8 cellular contexts compared by ENCODE assay signal in genomic region chr11:64745523-64746328, GRCh38. TPM values are rescaled to one million over a fixed set of nuclear protein-coding genes. Genes with fewer than 3 reads are reported as not detected.
A peak's percentile ranks its signal among the peaks of the same experiment; 100 is the strongest.
DNase-seq lines count a peak whose midpoint lies in the region; ATAC-seq and TF ChIP-seq lines count a peak whose summit lies in the region.

No MANE protein-coding gene starts in this region.

- H3K4me3 Mint-ChIP-seq in naive thymus-derived CD8-positive, alpha-beta T cell, result peak overlapping the region; percentile 86 to 100 (median 96)

- TF ChIP-seq POLR2A in esophagus squamous epithelium (IDR thresholded peaks at IDR 0.05), result peak in 2 of 4 donors; percentile 60 to 68

- H3K9ac ChIP-seq in subcutaneous abdominal adipose tissue (ENCODE audit: low read length in 5 of 5), result peak overlapping the region in 4 of 5 donors; percentile 32 to 79 (median 66)

- H3K36me3 ChIP-seq in esophagus squamous epithelium (no peaks in the 10 kb centered on the region), subcutaneous abdominal adipose tissue (ENCODE audit: control insufficient read depth in 5 of 5, insufficient read depth in 5 of 5, low read length in 5 of 5) (peaks cover 0 to 6% (median 3%) of the 10 kb centered on the region in 5 donors)

- WGBS in esophagus squamous epithelium, 2 donors, result 0 to 3% methylated on average over 7 to 19 of the region's 52 CpGs

- H3K27me3 Mint-ChIP-seq in naive thymus-derived CD8-positive, alpha-beta T cell, result peaks cover 0 to 2% (median 0%) of the 10 kb centered on the region in 5 donors

- H3K4me3 ChIP-seq in esophagus squamous epithelium (peak overlapping the region; percentile 34 to 77 (median 52)), subcutaneous abdominal adipose tissue (ENCODE audit: low read depth in 1 of 5, low read length in 5 of 5) (peak overlapping the region in 4 of 5 donors; percentile 51 to 76 (median 58))

- H3K27me3 ChIP-seq in esophagus squamous epithelium (peaks cover 0 to 59% (median 11%) of the 10 kb centered on the region in 4 donors), subcutaneous abdominal adipose tissue (ENCODE audit: control insufficient read depth in 5 of 5, insufficient read depth in 4 of 5, low read length in 5 of 5) (peaks cover 7 to 18% (median 14%) of the 10 kb centered on the region in 5 donors)

- H3K9me3 Mint-ChIP-seq in naive thymus-derived CD8-positive, alpha-beta T cell, result peaks cover 0 to 2% (median 0%) of the 10 kb centered on the region in 9 donors

- H3K27ac ChIP-seq in esophagus squamous epithelium (peak overlapping the region; percentile 74 to 95 (median 88)), subcutaneous abdominal adipose tissue (ENCODE audit: low read depth, low read length) (peak overlapping the region; percentile 57)

- peaks cover 28 to 48% (median 40%) of the 10 kb centered on the region in 4 donors for H3K4me1 Mint-ChIP-seq in naive thymus-derived CD8-positive, alpha-beta T cell

- H3K36me3 Mint-ChIP-seq in naive thymus-derived CD8-positive, alpha-beta T cell, result peaks cover 0 to 32% (median 0%) of the 10 kb centered on the region in 3 donors

- H3K4me1 ChIP-seq in esophagus squamous epithelium (peaks cover 30 to 52% (median 34%) of the 10 kb centered on the region in 3 donors), subcutaneous abdominal adipose tissue (ENCODE audit: control insufficient read depth in 5 of 5, insufficient read depth in 5 of 5, low read length in 5 of 5) (peaks cover 0 to 48% (median 45%) of the 10 kb centered on the region in 5 donors)

- in situ Hi-C loops in G401 (cut with HindIII; ENCODE audit: low sequenced_read_pairs), result no loop called here

- ATAC-seq in naive thymus-derived CD8-positive, alpha-beta T cell, result peak; percentile 44 to 45
- ATAC-seq in GM18502 (IDR thresholded peaks at IDR 0.05; ENCODE audit: poor library complexity, unreplicated experiment), result no peak
- no peak for ATAC-seq in GM21381 (IDR thresholded peaks at IDR 0.05; ENCODE audit: unreplicated experiment)

- POLR2A ChIA-PET in naive thymus-derived CD8-positive, alpha-beta T cell (lab: Charles Lee), result interaction anchor here (0.5 to 45.2 kb wide), 29 partner anchors 10 to 1890 kb away, joined by 3 to 2320 read pairs (median 9); partner anchors contain the start of genes BAD, CDC42BPG, EHD1 and FAU

- DNase-seq in G401 (ENCODE audit: low spot score), result peak; percentile 67
- peak; percentile 90 for DNase-seq in NAMALWA (ENCODE audit: low spot score)
- peak; percentile 73 for DNase-seq in activated T-cell treated with anti-CD3 and anti-CD28 coated beads for 1 hour (ENCODE audit: low read depth)
- no peak for DNase-seq in esophagus squamous epithelium (lab: John Stamatoyannopoulos, UW)
- peak; percentile 70 to 96 (median 82) for DNase-seq in naive thymus-derived CD8-positive, alpha-beta T cell

- H3K27ac Mint-ChIP-seq in naive thymus-derived CD8-positive, alpha-beta T cell, result peak overlapping the region; percentile 96 to 100 (median 99)

- TF ChIP-seq CTCF in esophagus squamous epithelium (IDR thresholded peaks at IDR 0.05), result no peak

- H3K9me3 ChIP-seq in esophagus squamous epithelium (no peaks in the 10 kb centered on the region), subcutaneous abdominal adipose tissue (ENCODE audit: control insufficient read depth in 5 of 5, low read length in 5 of 5) (no peaks in the 10 kb centered on the region)

- intact Hi-C loops in esophagus squamous epithelium (cut with DNase I), result no loop called here

RNA-seq across cellular contexts. Expression of gene RASGRP2, which starts 1.8 kb away (rescaled TPM):
- total RNA-seq in G401 (2014; rRNA removed; shearing (Covaris generic)), result 0.62 and 1.9 TPM in 2 replicates
- 10 to 100 TPM in 1 of 4 donors, 1 to 10 TPM in 3; 2.6 to 13.2 (median 4.9) TPM for total RNA-seq in esophagus squamous epithelium
- 100 to 1,000 TPM; 679 to 682 TPM for total RNA-seq in naive thymus-derived CD8-positive, alpha-beta T cell
- polyA plus RNA-seq in naive thymus-derived CD8-positive, alpha-beta T cell, result 100 to 1,000 TPM; 168 to 253 (median 185) TPM

RNA-seq across cellular contexts. Expression of gene PYGM, which starts 14.0 kb away (rescaled TPM):
- 8.6 and 11.6 TPM in 2 replicates for total RNA-seq in G401 (2014; rRNA removed; shearing (Covaris generic))
- under 1 TPM; 0.27 to 0.95 (median 0.39) TPM for total RNA-seq in esophagus squamous epithelium
- 10 to 100 TPM; 13.0 to 18.4 TPM for total RNA-seq in naive thymus-derived CD8-positive, alpha-beta T cell
- under 1 TPM; 0.09 to 0.50 (median 0.49) TPM for polyA plus RNA-seq in naive thymus-derived CD8-positive, alpha-beta T cell

RNA-seq across cellular contexts. Expression of gene NRXN2, which starts 22.7 kb away (rescaled TPM):
- 16.7 and 24.1 TPM in 2 replicates for total RNA-seq in G401 (2014; rRNA removed; shearing (Covaris generic))
- total RNA-seq in esophagus squamous epithelium, result under 1 TPM in 1 of 4 donors, not detected in 3; 0.38 TPM
- under 1 TPM in 1 of 2 experiments, not detected in 1; 0.21 TPM for total RNA-seq in naive thymus-derived CD8-positive, alpha-beta T cell
- polyA plus RNA-seq in naive thymus-derived CD8-positive, alpha-beta T cell, result not detected

RNA-seq across cellular contexts. Expression of gene SF1, which starts 32.6 kb away (rescaled TPM):
- total RNA-seq in G401 (2014; rRNA removed; shearing (Covaris generic)), result 114 and 170 TPM in 2 replicates
- total RNA-seq in esophagus squamous epithelium, result 100 to 1,000 TPM; 136 to 292 (median 223) TPM
- 1,000 to 10,000 TPM; 1,030 to 1,057 TPM for total RNA-seq in naive thymus-derived CD8-positive, alpha-beta T cell
- polyA plus RNA-seq in naive thymus-derived CD8-positive, alpha-beta T cell, result 100 to 1,000 TPM in 1 of 3 donors, 10 to 100 TPM in 2; 87.0 to 138 (median 96.6) TPM

RNA-seq across cellular contexts. Expression of gene MAP4K2, which starts 57.3 kb away (rescaled TPM):
- total RNA-seq in G401 (2014; rRNA removed; shearing (Covaris generic)), result 24.7 and 26.6 TPM in 2 replicates
- total RNA-seq in esophagus squamous epithelium, result 1 to 10 TPM; 3.6 to 9.0 (median 6.1) TPM
- total RNA-seq in naive thymus-derived CD8-positive, alpha-beta T cell, result 100 to 1,000 TPM; 128 to 135 TPM
- polyA plus RNA-seq in naive thymus-derived CD8-positive, alpha-beta T cell, result 10 to 100 TPM; 26.6 to 55.5 (median 30.3) TPM

Comparison
In these comparisons a context has a peak if more than half of its experiments do, and no peak if none do; other contexts are left out.
1. ATAC-seq: peak in naive thymus-derived CD8-positive, alpha-beta T cell (2 of 2); none in GM18502 (single experiment) and GM21381 (single experiment).
2. RNA of gene RASGRP2, which starts 1.8 kb away (total RNA-seq): 679 to 682 TPM in naive thymus-derived CD8-positive, alpha-beta T cell; 2.6 to 13.2 TPM in esophagus squamous epithelium and 0.62 to 1.9 TPM in G401; every median in the first group is over 10 times any median in the second.
3. RNA of gene NRXN2, which starts 22.7 kb away (total RNA-seq): 16.7 to 24.1 TPM in G401; 0.21 TPM in naive thymus-derived CD8-positive, alpha-beta T cell and 0.38 TPM in esophagus squamous epithelium; every median in the first group is over 10 times any median in the second.